ENCODE assay signal across 24 cellular contexts in the genomic region with DNA sequence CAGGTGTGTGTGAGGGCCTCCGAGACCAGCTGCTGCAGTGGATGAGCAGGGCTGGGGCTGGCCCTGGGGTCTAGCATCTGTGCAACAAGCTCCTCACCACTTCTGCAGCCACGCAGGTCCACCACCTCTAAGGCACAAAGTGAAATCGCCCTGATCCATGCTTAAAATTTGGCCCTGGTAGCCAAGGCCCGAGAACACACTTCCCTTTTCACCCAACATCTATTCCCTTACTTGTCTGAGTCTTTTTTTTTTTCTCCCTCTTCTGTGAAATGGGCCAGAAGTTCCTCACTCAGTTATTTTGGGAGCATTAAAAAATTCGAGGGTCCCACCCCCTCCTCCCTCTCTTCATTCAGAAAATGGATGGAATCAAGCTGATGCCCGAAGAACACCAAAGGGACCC. TPM values are rescaled to one million over a fixed set of nuclear protein-coding genes. Genes with fewer than 3 reads are reported as not detected.
DNase-seq lines count a peak whose midpoint lies in the region; ATAC-seq and TF ChIP-seq lines count a peak whose summit lies in the region.
"Had no signal": no experiment of that assay in that cellular context is flagged by ENCODE, and none has a peak within 500 bp of the region (broad histone marks: within the 10 kb centered on the region; RNA-seq: fewer than 3 reads in every experiment).

No MANE protein-coding gene starts in this region.

- 0 out of 22 replicates have a peak overlapping the region, but pooled peaks of 1 of the 11 experiments have one; percentile 29 for H3K9ac ChIP-seq in BLaER1 treated with 17β-estradiol and CSF1 and Interleukin-3, amounts not matched to agents 10 nM and 100 nM
- peak overlapping the region; percentile 22 for H3K9ac ChIP-seq in DND-41 (ENCODE audit: low read depth, low read length)
- H3K9ac ChIP-seq: SK-N-SH had no signal

- H3K27me3 Mint-ChIP-seq in T-helper 17 cell (no peaks in the 10 kb centered on the region), progenitor cell of endocrine pancreas (no peaks in the 10 kb centered on the region)

- TF ChIP-seq CTCF in DND-41 (IDR thresholded peaks at IDR 0.05; ENCODE audit: borderline replicate concordance, extremely low read depth, low read length, poor library complexity, severe bottlenecking) (no peak), progenitor cell of endocrine pancreas (IDR thresholded peaks at IDR 0.05; ENCODE audit: unreplicated experiment) (no peak), BE2C (IDR thresholded peaks at IDR 0.05; ENCODE audit: low read depth, low read length) (no peak)

- peaks cover 38 to 100% (median 92%) of the 10 kb centered on the region in 10 experiments for H3K4me1 ChIP-seq in BLaER1 treated with 17β-estradiol and CSF1 and Interleukin-3, amounts not matched to agents 10 nM and 100 nM
- H3K4me1 ChIP-seq in DND-41 (ENCODE audit: insufficient read depth, low read length) (peaks cover 100% of the 10 kb centered on the region), BE2C (peaks cover 3% of the 10 kb centered on the region; the same call in 1 of the 2 replicates)

- H3K36me3 Mint-ChIP-seq in T-helper 17 cell (ENCODE audit: low read depth) (no peaks in the 10 kb centered on the region), progenitor cell of endocrine pancreas (ENCODE audit: insufficient read depth) (peaks cover 2% of the 10 kb centered on the region)
- H3K36me3 Mint-ChIP-seq: T-cell had no signal

- 0 out of 22 replicates have a peak, but pooled peaks cover 0 to 3% (median 0%) of the 10 kb centered on the region in 11 experiments for H3K27me3 ChIP-seq in BLaER1 treated with 17β-estradiol and CSF1 and Interleukin-3, amounts not matched to agents 10 nM and 100 nM
- H3K27me3 ChIP-seq in DND-41 (ENCODE audit: insufficient read depth, low read length, poor library complexity) = no peaks in the 10 kb centered on the region
- H3K27me3 ChIP-seq in BE2C = no peaks in the 10 kb centered on the region
- H3K27me3 ChIP-seq: Peyer's patch had no signal

- no peak overlapping the region for H2AFZ ChIP-seq in DND-41 (ENCODE audit: low read depth, low read length)

- peak overlapping the region in 10 of 11 experiments; percentile 26 to 96 (median 52); a peak in 18 of 22 replicates for H3K4me2 ChIP-seq in BLaER1 treated with 17β-estradiol and CSF1 and Interleukin-3, amounts not matched to agents 10 nM and 100 nM
- no peak overlapping the region for H3K4me2 ChIP-seq in DND-41 (ENCODE audit: insufficient read depth, low read length)
- H3K4me2 ChIP-seq: A549, SK-N-SH had no signal

- DNase-seq in DND-41 (no peak), T-helper 17 cell (no peak), progenitor cell of endocrine pancreas (ENCODE audit: low spot score, unreplicated experiment) (no peak), NCI-H2227 (lab: John Stamatoyannopoulos, UW; ENCODE audit: unreplicated experiment) (no peak), BE2C (no peak)
- DNase-seq in stimulated activated naive CD4-positive, alpha-beta T cell treated with Interleukin-2 at 50 U/mL for 16 hours (lab: John Stamatoyannopoulos, UW) = no peak
- DNase-seq: COR-L47, GDM1, KG1, NCI-H1092 treated with DMSO at 0.1 percent for 48 hours, NCI-H146, NCI-H2029 treated with DMSO at 0.1 percent for 48 hours, NCI-H2171, NCI-H446 treated with DMSO at 0.1 percent for 48 hours, NCI-H69, Peyer's patch, SK-N-SH, T-cell had no signal

- H4K20me1 ChIP-seq in BLaER1 treated with 17β-estradiol and CSF1 and Interleukin-3, amounts not matched to agents 10 nM and 100 nM = peaks cover 24 to 100% (median 60%) of the 10 kb centered on the region in 11 experiments; a peak in 21 of 22 replicates
- H4K20me1 ChIP-seq in DND-41 (ENCODE audit: insufficient read depth, low read length) = no peaks in the 10 kb centered on the region

- H3K9me3 ChIP-seq in BLaER1 treated with 17β-estradiol and CSF1 and Interleukin-3, amounts not matched to agents 10 nM and 100 nM (replicated peaks in 1 of 11) = peaks cover 0 to 9% (median 0%) of the 10 kb centered on the region in 11 experiments; a peak in 2 of 22 replicates
- H3K9me3 ChIP-seq in DND-41 (ENCODE audit: insufficient read depth, low read length, severe bottlenecking) (no peaks in the 10 kb centered on the region), T-helper 17 cell (ENCODE audit: control insufficient read depth, low read length, poor library complexity, severe bottlenecking) (no peaks in the 10 kb centered on the region), BE2C (no peaks in the 10 kb centered on the region; the same call in 1 of the 2 replicates)
- H3K9me3 ChIP-seq: A549, Peyer's patch, SK-N-SH had no signal

- peak overlapping the region; percentile 71 for H3K27ac Mint-ChIP-seq in T-helper 17 cell
- H3K27ac Mint-ChIP-seq in progenitor cell of endocrine pancreas = peak overlapping the region; percentile 10
- H3K27ac Mint-ChIP-seq: T-cell had no signal

- peaks cover 33% of the 10 kb centered on the region for H3K4me1 Mint-ChIP-seq in T-helper 17 cell
- peaks cover 41% of the 10 kb centered on the region for H3K4me1 Mint-ChIP-seq in progenitor cell of endocrine pancreas (ENCODE audit: low read depth)

- ATAC-seq in DND-41 (ENCODE audit: insufficient read depth, low read depth) (no peak), T-helper 17 cell (no peak), GM19324 (IDR thresholded peaks at IDR 0.05; ENCODE audit: low FRiP score, unreplicated experiment) (no peak)
- ATAC-seq: A549, Right ventricle myocardium inferior, T-cell had no signal

- peak overlapping the region in 4 of 11 experiments; percentile 6 to 44 (median 25); a peak in 3 of 22 replicates for H3K27ac ChIP-seq in BLaER1 treated with 17β-estradiol and CSF1 and Interleukin-3, amounts not matched to agents 10 nM and 100 nM
- peak overlapping the region; percentile 91 for H3K27ac ChIP-seq in DND-41 (ENCODE audit: low read length)
- H3K27ac ChIP-seq: A549, C4-2B, Peyer's patch had no signal

- H3K9me3 Mint-ChIP-seq in progenitor cell of endocrine pancreas (ENCODE audit: low read depth) = no peaks in the 10 kb centered on the region

- H3K4me3 ChIP-seq in BLaER1 treated with 17β-estradiol and CSF1 and Interleukin-3, amounts not matched to agents 10 nM and 100 nM = no peak overlapping the region
- no peak overlapping the region for H3K4me3 ChIP-seq in DND-41 (ENCODE audit: low read depth in 1 of 2, low read length in 2 of 2)
- H3K4me3 ChIP-seq in BE2C (ENCODE audit: low read depth, low read length) = no peak overlapping the region
- H3K4me3 ChIP-seq: A549, Peyer's patch had no signal

- H3K4me3 Mint-ChIP-seq in T-helper 17 cell = no peak overlapping the region
- H3K4me3 Mint-ChIP-seq in progenitor cell of endocrine pancreas (ENCODE audit: low read depth) = no peak overlapping the region
- H3K4me3 Mint-ChIP-seq: T-cell had no signal

- peaks cover 100% of the 10 kb centered on the region for H3K79me2 ChIP-seq in DND-41 (ENCODE audit: insufficient read depth, low read length)

- H3K36me3 ChIP-seq in BLaER1 treated with 17β-estradiol and CSF1 and Interleukin-3, amounts not matched to agents 10 nM and 100 nM = peaks cover 0 to 20% (median 0%) of the 10 kb centered on the region in 11 experiments; a peak in 5 of 22 replicates
- peaks cover 20% of the 10 kb centered on the region for H3K36me3 ChIP-seq in DND-41 (ENCODE audit: insufficient read depth, low read length)
- no peaks in the 10 kb centered on the region for H3K36me3 ChIP-seq in BE2C
- H3K36me3 ChIP-seq: Peyer's patch had no signal

RNA-seq across cellular contexts. Expression of a gene that starts 47.9 kb away (rescaled TPM):
- total RNA-seq in T-helper 17 cell = under 1 TPM in 1 of 2 donors, not detected in 1; 0.62 TPM
- 0.64 and 0.89 TPM in 2 replicates for total RNA-seq in progenitor cell of endocrine pancreas
- 0.22 TPM for polyA plus RNA-seq in BE2C (2012; ENCODE audit: insufficient read depth, insufficient read length, low read depth)
- total RNA-seq: Daoy had no signal
